In genomic region chr5:179123491-179124328, GRCh38 we compare ENCODE assay signal across 14 cellular contexts.
"Had no signal": no experiment of that assay in that cellular context is flagged by ENCODE, and none has a peak within 500 bp of the region (broad histone marks: within the 10 kb centered on the region; RNA-seq: fewer than 3 reads in every experiment).

No MANE protein-coding gene starts in this region.

- DNase-seq: activated CD4-positive, alpha-beta T cell treated with anti-CD3 and anti-CD28 coated beads, Interleukin-2, amount 50 U/mL, for 1 hour; activated naive CD4-positive, alpha-beta T cell treated with anti-CD3 and anti-CD28 coated beads, Interleukin-2, amount 50 U/mL, for 16 hours; activated T-cell treated with anti-CD3 and anti-CD28 coated beads for 4 hours; foreskin fibroblast; glutamatergic neuron; hypothalamus; stimulated activated CD4-positive, alpha-beta T cell treated with anti-CD3 and anti-CD28 coated beads, Interleukin-15, amount 100 ng/mL, for 24 hours; stimulated activated CD4-positive, alpha-beta T cell treated with anti-CD3 and anti-CD28 coated beads, Interleukin-4, amount 100 ng/mL, for 24 hours; stimulated activated naive CD4-positive, alpha-beta T cell; substantia nigra; SW 1271; transverse colon had no signal

- H3K27me3 ChIP-seq: transverse colon had no signal

- H3K9me3 ChIP-seq: transverse colon had no signal

- ATAC-seq: naive thymus-derived CD4-positive, alpha-beta T cell had no signal

- H3K27ac ChIP-seq: skin epidermis, transverse colon had no signal

- H3K4me1 ChIP-seq: transverse colon had no signal

- H3K36me3 ChIP-seq: transverse colon had no signal

- H3K4me3 ChIP-seq: skin epidermis, transverse colon had no signal
